18 cellular contexts compared by ENCODE assay signal in genomic region chr9:136570916-136571315, GRCh38. TPM values are rescaled to one million over a fixed set of nuclear protein-coding genes. Genes with fewer than 3 reads are reported as not detected.
DNase-seq lines count a peak whose midpoint lies in the region; ATAC-seq and TF ChIP-seq lines count a peak whose summit lies in the region.
"Had no signal": no experiment of that assay in that cellular context is flagged by ENCODE, and none has a peak within 500 bp of the region (broad histone marks: within the 10 kb centered on the region; RNA-seq: fewer than 3 reads in every experiment).

No MANE protein-coding gene starts in this region.

- ATAC-seq in natural killer cell (no peak), HG02870 (IDR thresholded peaks at IDR 0.05; ENCODE audit: unreplicated experiment) (no peak), GM18505 (IDR thresholded peaks at IDR 0.05; ENCODE audit: unreplicated experiment) (no peak)
- no peak for ATAC-seq in natural killer cell treated with Interleukin-12 subunit alpha and Interleukin-12 subunit beta and Interleukin-15 and Interleukin-18, amount 100 ng/mL, for 72 hours
- ATAC-seq: stimulated activated memory B cell treated with anti-CD40 and anti-IgM and Interleukin-4, amounts not matched to agents 10 μg/mL and 1 μg/mL and 100 μg/mL, for 72 hours; upper lobe of right lung had no signal

- H3K27ac ChIP-seq in left ventricle myocardium inferior (replicated peaks): peak overlapping the region; percentile 95
- H3K27ac ChIP-seq in neural progenitor cell: peak overlapping the region; percentile 47
- H3K27ac ChIP-seq: prostate gland, upper lobe of right lung, WERI-Rb-1 had no signal

- peaks cover 94% of the 10 kb centered on the region for H3K4me1 ChIP-seq in left ventricle myocardium inferior
- H3K4me1 ChIP-seq in neural progenitor cell: peaks cover 42% of the 10 kb centered on the region

- peaks cover 39% of the 10 kb centered on the region for H3F3A ChIP-seq in neural progenitor cell (ENCODE audit: low read depth)

- H3K36me3 Mint-ChIP-seq in natural killer cell: no peaks in the 10 kb centered on the region
- no peaks in the 10 kb centered on the region for H3K36me3 Mint-ChIP-seq in natural killer cell treated with Interleukin-12 subunit alpha and Interleukin-12 subunit beta and Interleukin-15 and Interleukin-18, amount 100 ng/mL, for 72 hours
- no peaks in the 10 kb centered on the region for H3K36me3 Mint-ChIP-seq in neural progenitor cell
- H3K36me3 Mint-ChIP-seq: stimulated activated memory B cell treated with anti-CD40 and anti-IgM and Interleukin-4, amounts not matched to agents 10 μg/mL and 1 μg/mL and 100 μg/mL, for 72 hours had no signal

- no peak for DNase-seq in natural killer cell
- DNase-seq in natural killer cell treated with Interleukin-12 subunit alpha and Interleukin-12 subunit beta and Interleukin-15 and Interleukin-18, amount 100 ng/mL, for 72 hours (ENCODE audit: low spot score): no peak
- no peak for DNase-seq in left ventricle myocardium inferior
- no peak for DNase-seq in neural progenitor cell (ENCODE audit: low spot score)
- DNase-seq in NCI-H82 treated with DMSO at 0.1 percent for 48 hours (lab: John Stamatoyannopoulos, UW; ENCODE audit: unreplicated experiment): no peak
- DNase-seq in HK-2 (ENCODE audit: unreplicated experiment): no peak
- DNase-seq: central memory CD4-positive, alpha-beta T cell; DMS53; effector memory CD4-positive, alpha-beta T cell; NCI-H146; NCI-H446; T-helper 1 cell; upper lobe of right lung; WERI-Rb-1 had no signal

- H3K4me3 Mint-ChIP-seq in natural killer cell: peak overlapping the region; percentile 21
- H3K4me3 Mint-ChIP-seq in natural killer cell treated with Interleukin-12 subunit alpha and Interleukin-12 subunit beta and Interleukin-15 and Interleukin-18, amount 100 ng/mL, for 72 hours: no peak overlapping the region
- peak overlapping the region; percentile 74 for H3K4me3 Mint-ChIP-seq in neural progenitor cell
- H3K4me3 Mint-ChIP-seq: stimulated activated memory B cell treated with anti-CD40 and anti-IgM and Interleukin-4, amounts not matched to agents 10 μg/mL and 1 μg/mL and 100 μg/mL, for 72 hours had no signal

- peaks cover 51 to 66% of the 10 kb centered on the region in 2 donors for H3K4me1 Mint-ChIP-seq in natural killer cell
- H3K4me1 Mint-ChIP-seq in natural killer cell treated with Interleukin-12 subunit alpha and Interleukin-12 subunit beta and Interleukin-15 and Interleukin-18, amount 100 ng/mL, for 72 hours (ENCODE audit: low read depth in 2 of 2): peaks cover 33 to 40% of the 10 kb centered on the region in 2 donors
- peaks cover 72% of the 10 kb centered on the region for H3K4me1 Mint-ChIP-seq in neural progenitor cell

- TF ChIP-seq POLR2A in GM18505 (IDR thresholded peaks at IDR 0.05; ENCODE audit: borderline replicate concordance, extremely low read depth, insufficient read depth, insufficient read length): no peak

- H3K9me3 ChIP-seq in left ventricle myocardium inferior (replicated peaks) (no peaks in the 10 kb centered on the region), neural progenitor cell (ENCODE audit: low read depth) (no peaks in the 10 kb centered on the region)
- H3K9me3 ChIP-seq: prostate gland, upper lobe of right lung had no signal

- H3K79me2 ChIP-seq in neural progenitor cell (ENCODE audit: low read depth): no peaks in the 10 kb centered on the region

- TF ChIP-seq CTCF in natural killer cell (IDR thresholded peaks at IDR 0.05) (no peak), left ventricle myocardium inferior (IDR thresholded peaks at IDR 0.05; ENCODE audit: borderline replicate concordance) (no peak), neural progenitor cell (IDR thresholded peaks at IDR 0.05) (no peak)

- H3K27me3 Mint-ChIP-seq in natural killer cell (ENCODE audit: low read depth in 2 of 2) (no peaks in the 10 kb centered on the region), neural progenitor cell (ENCODE audit: insufficient read depth, low read depth) (peaks cover 20% of the 10 kb centered on the region)
- H3K27me3 Mint-ChIP-seq in natural killer cell treated with Interleukin-12 subunit alpha and Interleukin-12 subunit beta and Interleukin-15 and Interleukin-18, amount 100 ng/mL, for 72 hours: no peaks in the 10 kb centered on the region

- H4K20me1 ChIP-seq in neural progenitor cell (ENCODE audit: low read depth): no peaks in the 10 kb centered on the region

- no peak overlapping the region for H3K9ac ChIP-seq in neural progenitor cell

- no peaks in the 10 kb centered on the region for H3K36me3 ChIP-seq in left ventricle myocardium inferior
- no peaks in the 10 kb centered on the region for H3K36me3 ChIP-seq in neural progenitor cell
- H3K36me3 ChIP-seq: prostate gland, upper lobe of right lung, WERI-Rb-1 had no signal

- H3K4me3 ChIP-seq in left ventricle myocardium inferior (no peak overlapping the region), neural progenitor cell (no peak overlapping the region)
- H3K4me3 ChIP-seq: prostate gland, upper lobe of right lung had no signal

- no peak overlapping the region for H2AFZ ChIP-seq in neural progenitor cell (replicated peaks)

- H3K9me3 Mint-ChIP-seq in natural killer cell (no peaks in the 10 kb centered on the region), neural progenitor cell (no peaks in the 10 kb centered on the region)
- H3K9me3 Mint-ChIP-seq in natural killer cell treated with Interleukin-12 subunit alpha and Interleukin-12 subunit beta and Interleukin-15 and Interleukin-18, amount 100 ng/mL, for 72 hours: peaks cover 4% of the 10 kb centered on the region

- intact Hi-C loops in natural killer cell (cut with micrococcal nuclease) (loop anchor here (5.0 kb wide), 1 partner anchor 34 kb away; no protein-coding TSS in a partner anchor), left ventricle myocardium inferior (cut with micrococcal nuclease) (no loop called here)

- no peaks in the 10 kb centered on the region for H3K27me3 ChIP-seq in left ventricle myocardium inferior (ENCODE audit: low read depth)
- no peaks in the 10 kb centered on the region for H3K27me3 ChIP-seq in neural progenitor cell
- H3K27me3 ChIP-seq: upper lobe of right lung had no signal

- H3K27ac Mint-ChIP-seq in natural killer cell: peak overlapping the region; percentile 90 to 93
- H3K27ac Mint-ChIP-seq in natural killer cell treated with Interleukin-12 subunit alpha and Interleukin-12 subunit beta and Interleukin-15 and Interleukin-18, amount 100 ng/mL, for 72 hours: no peak overlapping the region
- peak overlapping the region; percentile 99 for H3K27ac Mint-ChIP-seq in neural progenitor cell
- H3K27ac Mint-ChIP-seq: stimulated activated memory B cell treated with anti-CD40 and anti-IgM and Interleukin-4, amounts not matched to agents 10 μg/mL and 1 μg/mL and 100 μg/mL, for 72 hours had no signal

- peak overlapping the region; percentile 61 for H3K4me2 ChIP-seq in neural progenitor cell

RNA-seq across cellular contexts. Expression of gene NOTCH1, which starts 25.1 kb away (rescaled TPM):
- total RNA-seq in natural killer cell (100 to 1,000 TPM; 126 to 228 (median 192) TPM), left ventricle myocardium inferior (17.6 TPM), neural progenitor cell (ENCODE audit: low replicate concordance) (11.7 and 32.4 TPM in 2 replicates)
- total RNA-seq in natural killer cell treated with Interleukin-12 subunit alpha and Interleukin-12 subunit beta and Interleukin-15 and Interleukin-18, amount 100 ng/mL, for 72 hours: 10 to 100 TPM; 57.3 to 85.0 TPM

Comparison
In these comparisons a context has a peak if more than half of its experiments do, and no peak if none do; other contexts are left out.
1. H3K27ac Mint-ChIP-seq: peak in natural killer cell (2 of 2) and neural progenitor cell (single experiment); none in natural killer cell treated with Interleukin-12 subunit alpha and Interleukin-12 subunit beta and Interleukin-15 and Interleukin-18, amount 100 ng/mL, for 72 hours (0 of 2).